In genomic region chr20:15842872-15843271, GRCh38 we compare ENCODE assay signal across 1 cellular context.
TF ChIP-seq lines count a peak whose summit lies in the region.

No MANE protein-coding gene starts in this region.

TF ChIP-seq in SK-N-SH treated with all-trans-retinoic acid at 6 μM for 48 hours, 23 proteins besides CTCF, POLR2A, EP300 and RAD21 (continued from another document):
- TF ChIP-seq, protein P1, sequence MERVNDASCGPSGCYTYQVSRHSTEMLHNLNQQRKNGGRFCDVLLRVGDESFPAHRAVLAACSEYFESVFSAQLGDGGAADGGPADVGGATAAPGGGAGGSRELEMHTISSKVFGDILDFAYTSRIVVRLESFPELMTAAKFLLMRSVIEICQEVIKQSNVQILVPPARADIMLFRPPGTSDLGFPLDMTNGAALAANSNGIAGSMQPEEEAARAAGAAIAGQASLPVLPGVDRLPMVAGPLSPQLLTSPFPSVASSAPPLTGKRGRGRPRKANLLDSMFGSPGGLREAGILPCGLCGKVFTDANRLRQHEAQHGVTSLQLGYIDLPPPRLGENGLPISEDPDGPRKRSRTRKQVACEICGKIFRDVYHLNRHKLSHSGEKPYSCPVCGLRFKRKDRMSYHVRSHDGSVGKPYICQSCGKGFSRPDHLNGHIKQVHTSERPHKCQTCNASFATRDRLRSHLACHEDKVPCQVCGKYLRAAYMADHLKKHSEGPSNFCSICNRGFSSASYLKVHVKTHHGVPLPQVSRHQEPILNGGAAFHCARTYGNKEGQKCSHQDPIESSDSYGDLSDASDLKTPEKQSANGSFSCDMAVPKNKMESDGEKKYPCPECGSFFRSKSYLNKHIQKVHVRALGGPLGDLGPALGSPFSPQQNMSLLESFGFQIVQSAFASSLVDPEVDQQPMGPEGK (CRISPR knock-in tag; IDR thresholded peaks at IDR 0.05; ENCODE audit: borderline replicate concordance) = no peak
- TF ChIP-seq ESRRG (CRISPR knock-in tag; IDR thresholded peaks at IDR 0.05) (no peak), ZC3H10 (CRISPR knock-in tag; IDR thresholded peaks at IDR 0.05) (no peak), CSDC2 (CRISPR knock-in tag; IDR thresholded peaks at IDR 0.05) (no peak), ZNF565 (CRISPR knock-in tag; conservative IDR thresholded peaks at IDR 0.05; ENCODE audit: low read depth) (no peak), TOX (CRISPR knock-in tag; IDR thresholded peaks at IDR 0.05; ENCODE audit: borderline replicate concordance) (no peak)
- TF ChIP-seq, protein P2, sequence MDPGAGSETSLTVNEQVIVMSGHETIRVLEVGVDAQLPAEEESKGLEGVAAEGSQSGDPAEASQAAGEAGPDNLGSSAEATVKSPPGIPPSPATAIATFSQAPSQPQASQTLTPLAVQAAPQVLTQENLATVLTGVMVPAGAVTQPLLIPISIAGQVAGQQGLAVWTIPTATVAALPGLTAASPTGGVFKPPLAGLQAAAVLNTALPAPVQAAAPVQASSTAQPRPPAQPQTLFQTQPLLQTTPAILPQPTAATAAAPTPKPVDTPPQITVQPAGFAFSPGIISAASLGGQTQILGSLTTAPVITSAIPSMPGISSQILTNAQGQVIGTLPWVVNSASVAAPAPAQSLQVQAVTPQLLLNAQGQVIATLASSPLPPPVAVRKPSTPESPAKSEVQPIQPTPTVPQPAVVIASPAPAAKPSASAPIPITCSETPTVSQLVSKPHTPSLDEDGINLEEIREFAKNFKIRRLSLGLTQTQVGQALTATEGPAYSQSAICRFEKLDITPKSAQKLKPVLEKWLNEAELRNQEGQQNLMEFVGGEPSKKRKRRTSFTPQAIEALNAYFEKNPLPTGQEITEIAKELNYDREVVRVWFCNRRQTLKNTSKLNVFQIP (CRISPR knock-in tag; IDR thresholded peaks at IDR 0.05; ENCODE audit: borderline replicate concordance, low read depth) = no peak
